ENCODE assay signal across 1 cellular context in genomic region chr11:313304-313786, GRCh38.
TF ChIP-seq lines count a peak whose summit lies in the region.

No MANE protein-coding gene starts in this region.

TF ChIP-seq in K562, 482 proteins besides CTCF, POLR2A, EP300 and RAD21 (continued from another document):
- TF ChIP-seq, protein P1, sequence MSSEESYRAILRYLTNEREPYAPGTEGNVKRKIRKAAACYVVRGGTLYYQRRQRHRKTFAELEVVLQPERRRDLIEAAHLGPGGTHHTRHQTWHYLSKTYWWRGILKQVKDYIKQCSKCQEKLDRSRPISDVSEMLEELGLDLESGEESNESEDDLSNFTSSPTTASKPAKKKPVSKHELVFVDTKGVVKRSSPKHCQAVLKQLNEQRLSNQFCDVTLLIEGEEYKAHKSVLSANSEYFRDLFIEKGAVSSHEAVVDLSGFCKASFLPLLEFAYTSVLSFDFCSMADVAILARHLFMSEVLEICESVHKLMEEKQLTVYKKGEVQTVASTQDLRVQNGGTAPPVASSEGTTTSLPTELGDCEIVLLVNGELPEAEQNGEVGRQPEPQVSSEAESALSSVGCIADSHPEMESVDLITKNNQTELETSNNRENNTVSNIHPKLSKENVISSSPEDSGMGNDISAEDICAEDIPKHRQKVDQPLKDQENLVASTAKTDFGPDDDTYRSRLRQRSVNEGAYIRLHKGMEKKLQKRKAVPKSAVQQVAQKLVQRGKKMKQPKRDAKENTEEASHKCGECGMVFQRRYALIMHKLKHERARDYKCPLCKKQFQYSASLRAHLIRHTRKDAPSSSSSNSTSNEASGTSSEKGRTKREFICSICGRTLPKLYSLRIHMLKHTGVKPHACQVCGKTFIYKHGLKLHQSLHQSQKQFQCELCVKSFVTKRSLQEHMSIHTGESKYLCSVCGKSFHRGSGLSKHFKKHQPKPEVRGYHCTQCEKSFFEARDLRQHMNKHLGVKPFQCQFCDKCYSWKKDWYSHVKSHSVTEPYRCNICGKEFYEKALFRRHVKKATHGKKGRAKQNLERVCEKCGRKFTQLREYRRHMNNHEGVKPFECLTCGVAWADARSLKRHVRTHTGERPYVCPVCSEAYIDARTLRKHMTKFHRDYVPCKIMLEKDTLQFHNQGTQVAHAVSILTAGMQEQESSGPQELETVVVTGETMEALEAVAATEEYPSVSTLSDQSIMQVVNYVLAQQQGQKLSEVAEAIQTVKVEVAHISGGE (CRISPR knock-in tag; IDR thresholded peaks at IDR 0.05), result no peak
- no peak for TF ChIP-seq ZNF79 (CRISPR knock-in tag; IDR thresholded peaks at IDR 0.05; ENCODE audit: low read depth)
- 0 out of 2 replicates have a peak, but pooled peaks have one; percentile 18 for TF ChIP-seq GTF2A2 (tag; IDR thresholded peaks at IDR 0.05)
- TF ChIP-seq, protein P2, sequence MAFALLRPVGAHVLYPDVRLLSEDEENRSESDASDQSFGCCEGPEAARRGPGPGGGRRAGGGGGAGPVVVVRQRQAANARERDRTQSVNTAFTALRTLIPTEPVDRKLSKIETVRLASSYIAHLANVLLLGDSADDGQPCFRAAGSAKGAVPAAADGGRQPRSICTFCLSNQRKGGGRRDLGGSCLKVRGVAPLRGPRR (CRISPR knock-in tag; IDR thresholded peaks at IDR 0.05), result no peak
- TF ChIP-seq MCM3 (IDR thresholded peaks at IDR 0.05), result no peak
- TF ChIP-seq OTX1 (CRISPR knock-in tag; IDR thresholded peaks at IDR 0.05), result no peak
- TF ChIP-seq SMAD2 (IDR thresholded peaks at IDR 0.05; ENCODE audit: low read depth, low read length), result no peak
- TF ChIP-seq PKNOX1 (IDR thresholded peaks at IDR 0.05), result no peak
- peak in 1 of 2 experiments; percentile 27; a peak in 1 of 4 replicates for TF ChIP-seq FOXA3 (CRISPR knock-in tag; conservative IDR thresholded peaks at IDR 0.05 in 1 of 2, IDR thresholded peaks at IDR 0.05 in 1 of 2)
- TF ChIP-seq HDAC3 (IDR thresholded peaks at IDR 0.05; ENCODE audit: borderline replicate concordance, partially characterized antibody), result no peak
- peak; percentile 26; the same call in 1 of the 2 replicates for TF ChIP-seq ZNF766 (CRISPR knock-in tag; conservative IDR thresholded peaks at IDR 0.05)
- peak; percentile 46; the same call in 1 of the 2 replicates for TF ChIP-seq CXXC5 (CRISPR knock-in tag; IDR thresholded peaks at IDR 0.05)
- TF ChIP-seq TEAD1 (CRISPR knock-in tag; IDR thresholded peaks at IDR 0.05), result peak in 1 of 2 experiments; percentile 27; a peak in 1 of 4 replicates
- no peak for TF ChIP-seq CREM (IDR thresholded peaks at IDR 0.05; ENCODE audit: low read depth)
- TF ChIP-seq TCF3 (CRISPR knock-in tag; IDR thresholded peaks at IDR 0.05), result no peak
- TF ChIP-seq TRIM28 (IDR thresholded peaks at IDR 0.05), result no peak
- TF ChIP-seq, protein P3, sequence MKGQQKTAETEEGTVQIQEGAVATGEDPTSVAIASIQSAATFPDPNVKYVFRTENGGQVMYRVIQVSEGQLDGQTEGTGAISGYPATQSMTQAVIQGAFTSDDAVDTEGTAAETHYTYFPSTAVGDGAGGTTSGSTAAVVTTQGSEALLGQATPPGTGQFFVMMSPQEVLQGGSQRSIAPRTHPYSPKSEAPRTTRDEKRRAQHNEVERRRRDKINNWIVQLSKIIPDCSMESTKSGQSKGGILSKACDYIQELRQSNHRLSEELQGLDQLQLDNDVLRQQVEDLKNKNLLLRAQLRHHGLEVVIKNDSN (CRISPR knock-in tag; IDR thresholded peaks at IDR 0.05), result peak; percentile 31; the same call in 1 of the 2 replicates
- peak; percentile 11; the same call in 1 of the 2 replicates for TF ChIP-seq NFRKB (IDR thresholded peaks at IDR 0.05; ENCODE audit: low read depth)
- TF ChIP-seq SMAD4 (CRISPR knock-in tag; conservative IDR thresholded peaks at IDR 0.05), result peak; percentile 80; the same call in 1 of the 2 replicates
- 0 out of 2 replicates have a peak, but pooled peaks have one; percentile 12 for TF ChIP-seq GATAD2A (IDR thresholded peaks at IDR 0.05)
- TF ChIP-seq E2F6 (IDR thresholded peaks at IDR 0.05; ENCODE audit: borderline replicate concordance in 1 of 2, extremely low read depth in 1 of 2, insufficient read depth in 1 of 2, insufficient read length in 1 of 2, low read depth in 1 of 2, low read length in 1 of 2, poor library complexity in 1 of 2, severe bottlenecking in 1 of 2), result no peak
- no peak for TF ChIP-seq RNF219 (CRISPR knock-in tag; IDR thresholded peaks at IDR 0.05)
- no peak for TF ChIP-seq CTCFL (IDR thresholded peaks at IDR 0.05; ENCODE audit: borderline replicate concordance, insufficient read depth, low read depth, low read length, poor library complexity, severe bottlenecking)
- peak; percentile 55; the same call in 1 of the 2 replicates for TF ChIP-seq ERF (CRISPR knock-in tag; IDR thresholded peaks at IDR 0.05)
- no peak for TF ChIP-seq NBN (IDR thresholded peaks at IDR 0.05; ENCODE audit: low read depth)
- TF ChIP-seq SMAD1 (IDR thresholded peaks at IDR 0.05; ENCODE audit: low read depth, low read length, partially characterized antibody), result no peak
- TF ChIP-seq CCAR2 (IDR thresholded peaks at IDR 0.05; ENCODE audit: low read depth, low read length), result no peak
- TF ChIP-seq ATF1 (CRISPR knock-in tag; IDR thresholded peaks at IDR 0.05), result no peak
- peak; percentile 7; the same call in 1 of the 2 replicates for TF ChIP-seq ATF1 (tag; IDR thresholded peaks at IDR 0.05)
- TF ChIP-seq, protein P4, sequence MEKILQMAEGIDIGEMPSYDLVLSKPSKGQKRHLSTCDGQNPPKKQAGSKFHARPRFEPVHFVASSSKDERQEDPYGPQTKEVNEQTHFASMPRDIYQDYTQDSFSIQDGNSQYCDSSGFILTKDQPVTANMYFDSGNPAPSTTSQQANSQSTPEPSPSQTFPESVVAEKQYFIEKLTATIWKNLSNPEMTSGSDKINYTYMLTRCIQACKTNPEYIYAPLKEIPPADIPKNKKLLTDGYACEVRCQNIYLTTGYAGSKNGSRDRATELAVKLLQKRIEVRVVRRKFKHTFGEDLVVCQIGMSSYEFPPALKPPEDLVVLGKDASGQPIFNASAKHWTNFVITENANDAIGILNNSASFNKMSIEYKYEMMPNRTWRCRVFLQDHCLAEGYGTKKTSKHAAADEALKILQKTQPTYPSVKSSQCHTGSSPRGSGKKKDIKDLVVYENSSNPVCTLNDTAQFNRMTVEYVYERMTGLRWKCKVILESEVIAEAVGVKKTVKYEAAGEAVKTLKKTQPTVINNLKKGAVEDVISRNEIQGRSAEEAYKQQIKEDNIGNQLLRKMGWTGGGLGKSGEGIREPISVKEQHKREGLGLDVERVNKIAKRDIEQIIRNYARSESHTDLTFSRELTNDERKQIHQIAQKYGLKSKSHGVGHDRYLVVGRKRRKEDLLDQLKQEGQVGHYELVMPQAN (IDR thresholded peaks at IDR 0.05; ENCODE audit: borderline replicate concordance), result 0 out of 2 replicates have a peak, but pooled peaks have one; percentile 39
- 0 out of 2 replicates have a peak, but pooled peaks have one; percentile 58 for TF ChIP-seq NR4A1 (CRISPR knock-in tag; IDR thresholded peaks at IDR 0.05)
- no peak; the same call in 1 of the 2 replicates for TF ChIP-seq NR4A1 (tag; IDR thresholded peaks at IDR 0.05)
- TF ChIP-seq ZFX (CRISPR knock-in tag; IDR thresholded peaks at IDR 0.05), result peak; percentile 77
- TF ChIP-seq HMGN3 (IDR thresholded peaks at IDR 0.05; ENCODE audit: borderline replicate concordance, extremely low read depth, insufficient read length, low read depth, low read length), result no peak
- TF ChIP-seq SRSF9 (IDR thresholded peaks at IDR 0.05; ENCODE audit: borderline replicate concordance, low read depth, low read length), result no peak
- no peak for TF ChIP-seq RFX1 (IDR thresholded peaks at IDR 0.05)
- TF ChIP-seq NR2C1 (IDR thresholded peaks at IDR 0.05), result no peak
- peak; percentile 25; the same call in 1 of the 2 replicates for TF ChIP-seq NR2C1 (tag; IDR thresholded peaks at IDR 0.05)
- no peak for TF ChIP-seq REST (CRISPR knock-in tag; IDR thresholded peaks at IDR 0.05; ENCODE audit: low read depth)
- TF ChIP-seq ZNF511 (CRISPR knock-in tag; IDR thresholded peaks at IDR 0.05), result 0 out of 2 replicates have a peak, but pooled peaks have one; percentile 23
- TF ChIP-seq, protein P5, sequence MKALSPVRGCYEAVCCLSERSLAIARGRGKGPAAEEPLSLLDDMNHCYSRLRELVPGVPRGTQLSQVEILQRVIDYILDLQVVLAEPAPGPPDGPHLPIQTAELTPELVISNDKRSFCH (CRISPR knock-in tag; IDR thresholded peaks at IDR 0.05), result no peak
- TF ChIP-seq, protein P5 (tag; IDR thresholded peaks at IDR 0.05), result 0 out of 2 replicates have a peak, but pooled peaks have one; percentile 48
- no peak for TF ChIP-seq GTF2B (IDR thresholded peaks at IDR 0.05; ENCODE audit: extremely low read depth, insufficient read length)
- TF ChIP-seq ZFP36 (IDR thresholded peaks at IDR 0.05; ENCODE audit: low read depth, low read length, partially characterized antibody), result peak; percentile 2
- TF ChIP-seq HNRNPUL1 (IDR thresholded peaks at IDR 0.05; ENCODE audit: low read length), result no peak
